In genomic region chr11:67438121-67438902, GRCh38 we compare ENCODE assay signal across 9 cellular contexts. TPM values are rescaled to one million over a fixed set of nuclear protein-coding genes. Genes with fewer than 3 reads are reported as not detected.
A peak's percentile ranks its signal among the peaks of the same experiment; 100 is the strongest.
DNase-seq lines count a peak whose midpoint lies in the region; ATAC-seq and TF ChIP-seq lines count a peak whose summit lies in the region.
"Had no signal": no experiment of that assay in that cellular context is flagged by ENCODE, and none has a peak within 500 bp of the region (broad histone marks: within the 10 kb centered on the region; RNA-seq: fewer than 3 reads in every experiment).

No MANE protein-coding gene starts in this region.

- peak; percentile 47 for ATAC-seq in CD4-positive, alpha-beta T cell (ENCODE audit: poor library complexity)
- no peak for ATAC-seq in sciatic nerve
- ATAC-seq in GM21619 (IDR thresholded peaks at IDR 0.05; ENCODE audit: unreplicated experiment): no peak
- ATAC-seq in HG02678 (IDR thresholded peaks at IDR 0.05; ENCODE audit: unreplicated experiment): no peak

- H3K9me3 Mint-ChIP-seq in CD4-positive, alpha-beta T cell: no peaks in the 10 kb centered on the region
- no peaks in the 10 kb centered on the region for H3K9me3 Mint-ChIP-seq in activated naive CD4-positive, alpha-beta T cell treated with anti-CD3 and anti-CD28 coated beads, Interleukin-2, amount 10 ng/mL, durations not matched to agents 7 days and 5 days

- DNase-seq in CD4-positive, alpha-beta T cell: peak; percentile 52 to 80 (median 72)
- peak; percentile 70 for DNase-seq in T follicular helper cell (ENCODE audit: low read depth)
- DNase-seq in activated naive CD4-positive, alpha-beta T cell treated with anti-CD3 and anti-CD28 coated beads, Interleukin-2, amount 10 ng/mL, durations not matched to agents 7 days and 5 days: peak; percentile 90
- DNase-seq in sciatic nerve (ENCODE audit: low spot score): peak; percentile 59
- no peak for DNase-seq in cortex of kidney (lab: John Stamatoyannopoulos, UW)
- DNase-seq in pons (ENCODE audit: low spot score): no peak

- peak overlapping the region; percentile 98 for H3K27ac Mint-ChIP-seq in CD4-positive, alpha-beta T cell
- peak overlapping the region; percentile 97 for H3K27ac Mint-ChIP-seq in activated naive CD4-positive, alpha-beta T cell treated with anti-CD3 and anti-CD28 coated beads, Interleukin-2, amount 10 ng/mL, durations not matched to agents 7 days and 5 days

- intact Hi-C loops in CD4-positive, alpha-beta T cell (cut with DNase I, micrococcal nuclease): loop anchor here in 1 of 2 experiments (1.0 kb wide), 1 partner anchor 17 kb away; no protein-coding TSS in a partner anchor
- intact Hi-C loops in sciatic nerve (cut with DNase I): no loop called here

- peaks cover 49% of the 10 kb centered on the region for H3K36me3 Mint-ChIP-seq in CD4-positive, alpha-beta T cell (ENCODE audit: low read depth)
- H3K36me3 Mint-ChIP-seq in activated naive CD4-positive, alpha-beta T cell treated with anti-CD3 and anti-CD28 coated beads, Interleukin-2, amount 10 ng/mL, durations not matched to agents 7 days and 5 days: peaks cover 48% of the 10 kb centered on the region

- H3K4me1 Mint-ChIP-seq in CD4-positive, alpha-beta T cell (ENCODE audit: low read depth): peaks cover 66% of the 10 kb centered on the region
- H3K4me1 Mint-ChIP-seq in activated naive CD4-positive, alpha-beta T cell treated with anti-CD3 and anti-CD28 coated beads, Interleukin-2, amount 10 ng/mL, durations not matched to agents 7 days and 5 days: peaks cover 64% of the 10 kb centered on the region

- CTCF ChIA-PET in CD4-positive, alpha-beta T cell (lab: Charles Lee): interaction anchor here (0.8 to 4.3 kb wide), 7 partner anchors 18 to 56 kb away, joined by 3 to 21 read pairs (median 6); partner anchors contain the start of genes PPP1CA, TBC1D10C and TMEM134
- CTCF ChIA-PET in activated naive CD4-positive, alpha-beta T cell treated with anti-CD3 and anti-CD28 coated beads, Interleukin-2, amount 10 ng/mL, durations not matched to agents 7 days and 5 days (lab: Charles Lee): interaction anchor here (0.6 to 6.3 kb wide), 19 partner anchors 9 to 87 kb away, joined by 3 to 36 read pairs (median 4); partner anchors contain the start of genes CDK2AP2, PPP1CA and TBC1D10C

- no peak for TF ChIP-seq CTCF in CD4-positive, alpha-beta T cell (IDR thresholded peaks at IDR 0.05)

- POLR2A ChIA-PET in CD4-positive, alpha-beta T cell (lab: Charles Lee): interaction anchor here (1.0 to 17.7 kb wide), 26 partner anchors 10 to 319 kb away, joined by 3 to 411 read pairs (median 12); partner anchors contain the start of genes AIP, CABP4, CARNS1 and CDK2AP2

- no peaks in the 10 kb centered on the region for H3K27me3 ChIP-seq in CD4-positive, alpha-beta T cell (ENCODE audit: control insufficient read depth, insufficient read depth, low read length)

- no peaks in the 10 kb centered on the region for H3K27me3 Mint-ChIP-seq in CD4-positive, alpha-beta T cell
- peaks cover 4% of the 10 kb centered on the region for H3K27me3 Mint-ChIP-seq in activated naive CD4-positive, alpha-beta T cell treated with anti-CD3 and anti-CD28 coated beads, Interleukin-2, amount 10 ng/mL, durations not matched to agents 7 days and 5 days

- H3K4me3 Mint-ChIP-seq in CD4-positive, alpha-beta T cell: peak overlapping the region; percentile 98
- peak overlapping the region; percentile 100 for H3K4me3 Mint-ChIP-seq in activated naive CD4-positive, alpha-beta T cell treated with anti-CD3 and anti-CD28 coated beads, Interleukin-2, amount 10 ng/mL, durations not matched to agents 7 days and 5 days

- H3K9me3 ChIP-seq in CD4-positive, alpha-beta T cell (ENCODE audit: control insufficient read depth, low read length): no peaks in the 10 kb centered on the region

- peak overlapping the region; percentile 94 for H3K27ac ChIP-seq in CD4-positive, alpha-beta T cell (ENCODE audit: low read depth, low read length)

RNA-seq across cellular contexts. Expression of gene PTPRCAP, which starts 0.8 kb away (rescaled TPM):
- total RNA-seq in CD4-positive, alpha-beta T cell: 100 to 1,000 TPM; 129 to 134 TPM
- 4.2 TPM for total RNA-seq in sciatic nerve

RNA-seq across cellular contexts. Expression of gene CORO1B, which starts 5.0 kb away (rescaled TPM):
- total RNA-seq in CD4-positive, alpha-beta T cell: 10 to 100 TPM; 25.8 to 30.2 TPM
- 59.8 TPM for total RNA-seq in sciatic nerve

RNA-seq across cellular contexts. Expression of gene RPS6KB2, which starts 10.0 kb away (rescaled TPM):
- total RNA-seq in CD4-positive, alpha-beta T cell: 10 to 100 TPM; 69.3 to 72.0 TPM
- 30.8 TPM for total RNA-seq in sciatic nerve

RNA-seq across cellular contexts. Expression of gene GPR152, which starts 14.2 kb away (rescaled TPM):
- not detected for total RNA-seq in CD4-positive, alpha-beta T cell
- total RNA-seq in sciatic nerve: not detected
- total RNA-seq: kidney epithelial cell had no signal

RNA-seq across cellular contexts. Expression of gene CABP4, which starts 16.8 kb away (rescaled TPM):
- total RNA-seq in CD4-positive, alpha-beta T cell: 1 to 10 TPM; 7.5 to 8.5 TPM
- 2.5 TPM for total RNA-seq in sciatic nerve

Comparison
In these comparisons a context has a peak if more than half of its experiments do, and no peak if none do; other contexts are left out.
1. DNase-seq: peak in CD4-positive, alpha-beta T cell (10 of 10), T follicular helper cell (single experiment), activated naive CD4-positive, alpha-beta T cell treated with anti-CD3 and anti-CD28 coated beads, Interleukin-2, amount 10 ng/mL, durations not matched to agents 7 days and 5 days (single experiment) and sciatic nerve (single experiment); none in cortex of kidney (single experiment) and pons (single experiment).
2. RNA of gene PTPRCAP, which starts 0.8 kb away (total RNA-seq): 129 to 134 TPM in CD4-positive, alpha-beta T cell; 4.2 TPM in sciatic nerve (single experiment); every median in the first group is over 10 times any median in the second.